1 cellular context compared by ENCODE assay signal in genomic region chr1:14696766-14697165, GRCh38.
TF ChIP-seq lines count a peak whose summit lies in the region.

No MANE protein-coding gene starts in this region.

TF ChIP-seq in IMR-90, 13 proteins besides CTCF, POLR2A, EP300 and RAD21 (continued from another document):
- TF ChIP-seq USF2 (IDR thresholded peaks at IDR 0.05; ENCODE audit: low read depth, low read length): no peak
- TF ChIP-seq CEBPB (IDR thresholded peaks at IDR 0.05; ENCODE audit: low read depth, low read length): no peak
- TF ChIP-seq MXI1 (IDR thresholded peaks at IDR 0.05; ENCODE audit: borderline replicate concordance, low read depth, low read length): no peak
